9 cellular contexts compared by ENCODE assay signal in the genomic region with DNA sequence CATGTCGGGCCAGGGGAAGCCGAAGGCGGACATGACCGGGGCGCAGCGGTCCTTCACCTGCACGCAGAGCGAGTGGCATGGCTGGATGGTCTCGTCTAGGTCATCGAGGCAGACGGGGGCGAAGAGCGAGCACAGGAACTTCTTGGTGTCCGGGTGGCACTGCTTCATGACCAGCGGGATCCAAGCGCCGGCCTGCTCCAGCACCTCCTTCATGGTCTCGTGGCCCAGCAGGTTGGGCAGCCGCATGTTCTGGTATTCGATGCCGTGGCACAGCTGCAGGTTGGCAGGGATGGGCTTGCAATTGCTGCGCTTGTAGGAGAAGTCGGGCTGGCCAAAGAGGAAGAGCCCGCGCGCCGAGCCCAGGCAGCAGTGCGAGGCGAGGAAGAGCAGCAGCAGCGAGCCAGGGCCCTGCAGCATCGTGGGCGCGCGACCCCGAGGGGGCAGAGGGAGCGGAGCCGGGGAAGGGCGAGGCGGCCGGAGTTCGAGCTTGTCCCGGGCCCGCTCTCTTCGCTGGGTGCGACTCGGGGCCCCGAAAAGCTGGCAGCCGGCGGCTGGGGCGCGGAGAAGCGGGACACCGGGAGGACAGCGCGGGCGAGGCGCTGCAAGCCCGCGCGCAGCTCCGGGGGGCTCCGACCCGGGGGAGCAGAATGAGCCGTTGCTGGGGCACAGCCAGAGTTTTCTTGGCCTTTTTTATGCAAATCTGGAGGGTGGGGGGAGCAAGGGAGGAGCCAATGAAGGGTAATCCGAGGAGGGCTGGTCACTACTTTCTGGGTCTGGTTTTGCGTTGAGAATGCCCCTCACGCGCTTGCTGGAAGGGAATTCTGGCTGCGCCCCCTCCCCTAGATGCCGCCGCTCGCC. TPM values are rescaled to one million over a fixed set of nuclear protein-coding genes. Genes with fewer than 3 reads are reported as not detected.
DNase-seq lines count a peak whose midpoint lies in the region; ATAC-seq lines count a peak whose summit lies in the region.
"Had no signal": no experiment of that assay in that cellular context is flagged by ENCODE, and none has a peak within 500 bp of the region (broad histone marks: within the 10 kb centered on the region; RNA-seq: fewer than 3 reads in every experiment).

A gene with protein sequence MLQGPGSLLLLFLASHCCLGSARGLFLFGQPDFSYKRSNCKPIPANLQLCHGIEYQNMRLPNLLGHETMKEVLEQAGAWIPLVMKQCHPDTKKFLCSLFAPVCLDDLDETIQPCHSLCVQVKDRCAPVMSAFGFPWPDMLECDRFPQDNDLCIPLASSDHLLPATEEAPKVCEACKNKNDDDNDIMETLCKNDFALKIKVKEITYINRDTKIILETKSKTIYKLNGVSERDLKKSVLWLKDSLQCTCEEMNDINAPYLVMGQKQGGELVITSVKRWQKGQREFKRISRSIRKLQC (minus strand): TSS at position 665 of the 858 bp plus-strand sequence. CDS start 248 bp downstream, at position 417.

- WGBS in aorta, 2 donors, result 2 to 3% methylated on average over 64 to 72 of the region's 72 CpGs

- no peak for ATAC-seq in Right ventricle myocardium inferior
- no peak for ATAC-seq in effector memory CD8-positive, alpha-beta T cell (replicated peaks)
- ATAC-seq in aorta (ENCODE audit: low FRiP score), result no peak
- ATAC-seq in HG03571 (IDR thresholded peaks at IDR 0.05; ENCODE audit: unreplicated experiment), result no peak

- H3K4me3 ChIP-seq in aorta (ENCODE audit: low read length in 2 of 2), result peak within 1 kb of the TSS in 1 of 2 donors; percentile 45

- H3K9me3 ChIP-seq in aorta (ENCODE audit: control insufficient read depth, low read length), result no peaks in the 10 kb centered on the region

- peaks cover 80 to 97% of the 10 kb centered on the region in 2 donors for H3K27me3 Mint-ChIP-seq in effector memory CD8-positive, alpha-beta T cell

- peaks cover 0 to 2% of the 10 kb centered on the region in 2 donors for H3K4me1 ChIP-seq in aorta (ENCODE audit: control insufficient read depth in 1 of 2, insufficient read depth in 2 of 2, low read length in 2 of 2)

- H3K4me1 Mint-ChIP-seq in effector memory CD8-positive, alpha-beta T cell (ENCODE audit: low read depth in 2 of 2), result peaks cover 7 to 23% of the 10 kb centered on the region in 2 donors

- intact Hi-C loops in Right ventricle myocardium inferior (cut with DNase I), result loop anchor here (5.0 kb wide), 2 partner anchors 234 to 714 kb away; no protein-coding TSS in a partner anchor
- intact Hi-C loops in cardiac septum (cut with DNase I), result loop anchor here (5.0 kb wide), 1 partner anchor 524 kb away; no protein-coding TSS in a partner anchor
- intact Hi-C loops in aorta (cut with DNase I), result no loop called here

- H3K9me3 Mint-ChIP-seq in effector memory CD8-positive, alpha-beta T cell, result no peaks in the 10 kb centered on the region

- H3K27me3 ChIP-seq in aorta (ENCODE audit: control insufficient read depth in 1 of 2, insufficient read depth in 2 of 2, low read length in 1 of 2), result no peaks in the 10 kb centered on the region

- no peaks in the 10 kb centered on the region for H3K36me3 Mint-ChIP-seq in effector memory CD8-positive, alpha-beta T cell (ENCODE audit: insufficient read depth)

- no peak within 1 kb of the TSS for H3K27ac Mint-ChIP-seq in effector memory CD8-positive, alpha-beta T cell

- no peak within 1 kb of the TSS for H3K27ac ChIP-seq in aorta (ENCODE audit: low read depth in 1 of 2, low read length in 2 of 2)

- peak within 1 kb of the TSS; percentile 18 to 69 for H3K4me3 Mint-ChIP-seq in effector memory CD8-positive, alpha-beta T cell

- no peaks in the 10 kb centered on the region for H3K36me3 ChIP-seq in aorta (ENCODE audit: control insufficient read depth in 1 of 2, insufficient read depth in 2 of 2, low read length in 1 of 2)

- DNase-seq in Right ventricle myocardium inferior (ENCODE audit: missing footprints), result peak; percentile 46
- no peak for DNase-seq in cardiac septum (ENCODE audit: low spot score)
- DNase-seq in effector memory CD8-positive, alpha-beta T cell, result no peak
- peak; percentile 25 for DNase-seq in myocyte (ENCODE audit: low read depth)
- DNase-seq in aorta, result peak in 1 of 2 donors; percentile 58
- DNase-seq in epidermal melanocyte (ENCODE audit: insufficient read length, low spot score), result no peak
- DNase-seq in NK-92 (lab: John Stamatoyannopoulos, UW; ENCODE audit: unreplicated experiment), result no peak

RNA-seq across cellular contexts. Expression of the gene that starts here (rescaled TPM):
- total RNA-seq in Right ventricle myocardium inferior (not detected), cardiac septum (2.1 TPM), myocyte (not detected in 2 replicates), aorta (1,000 to 10,000 TPM in 1 of 2 donors, 10 to 100 TPM in 1; 91.0 to 1,198 TPM)
- polyA plus RNA-seq in myocyte (2012), result not detected
- polyA plus RNA-seq in aorta, result 10 to 100 TPM in 1 of 2 donors, under 1 TPM in 1; 0.92 to 13.0 TPM
- total RNA-seq: lung microvascular endothelial cell had no signal

Comparison
In these comparisons a context has a peak if more than half of its experiments do, and no peak if none do; other contexts are left out.
1. RNA of the gene that starts here (total RNA-seq): 91.0 to 1,198 TPM in aorta; 2.1 TPM in cardiac septum (single experiment), not detected in Right ventricle myocardium inferior (single experiment) and not detected in myocyte; every median in the first group is over 10 times any median in the second.
2. Peak in DNase-seq in Right ventricle myocardium inferior; RNA of the gene not detected or under 1 TPM.
3. Peak in DNase-seq in myocyte; RNA of the gene not detected or under 1 TPM.
4. intact Hi-C loops: an anchor here in Right ventricle myocardium inferior (5.0 kb wide) and cardiac septum (5.0 kb wide); none called in aorta.